In the genomic region with DNA sequence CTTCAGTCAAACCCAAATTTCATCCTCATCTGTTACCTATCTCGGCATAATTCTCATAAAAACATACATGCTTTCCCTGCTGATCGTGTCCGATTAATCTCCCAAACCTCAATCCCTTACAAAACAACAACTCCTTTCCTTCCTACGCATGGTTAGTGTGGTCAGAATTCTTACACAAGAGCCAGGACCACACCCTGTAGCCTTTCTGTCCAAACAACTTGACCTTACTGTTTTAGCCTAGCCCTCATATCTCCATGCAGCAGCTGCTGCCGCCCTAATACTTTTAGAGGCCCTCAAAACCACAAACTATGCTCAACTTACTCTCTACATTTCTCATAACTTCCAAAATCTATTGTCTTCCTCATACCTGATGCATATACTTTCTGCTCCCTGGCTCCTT, we compare ENCODE assay signal across 7 cellular contexts. TPM values are rescaled to one million over a fixed set of nuclear protein-coding genes. Genes with fewer than 3 reads are reported as not detected.
"Had no signal": no experiment of that assay in that cellular context is flagged by ENCODE, and none has a peak within 500 bp of the region (broad histone marks: within the 10 kb centered on the region; RNA-seq: fewer than 3 reads in every experiment).

No MANE protein-coding gene starts in this region.

RNA-seq across cellular contexts. Expression of a gene that starts 29.3 kb away (rescaled TPM):
- total RNA-seq: LHCN-M2, MCF 10A, PC-9, Right ventricle myocardium inferior, RPMI7951, SJCRH30, SK-MEL-5 had no signal

RNA-seq across cellular contexts. Expression of a gene that starts 33.0 kb away (rescaled TPM):
- total RNA-seq: LHCN-M2, MCF 10A, PC-9, Right ventricle myocardium inferior, RPMI7951, SJCRH30, SK-MEL-5 had no signal
